ENCODE assay signal across 19 cellular contexts in the genomic region with DNA sequence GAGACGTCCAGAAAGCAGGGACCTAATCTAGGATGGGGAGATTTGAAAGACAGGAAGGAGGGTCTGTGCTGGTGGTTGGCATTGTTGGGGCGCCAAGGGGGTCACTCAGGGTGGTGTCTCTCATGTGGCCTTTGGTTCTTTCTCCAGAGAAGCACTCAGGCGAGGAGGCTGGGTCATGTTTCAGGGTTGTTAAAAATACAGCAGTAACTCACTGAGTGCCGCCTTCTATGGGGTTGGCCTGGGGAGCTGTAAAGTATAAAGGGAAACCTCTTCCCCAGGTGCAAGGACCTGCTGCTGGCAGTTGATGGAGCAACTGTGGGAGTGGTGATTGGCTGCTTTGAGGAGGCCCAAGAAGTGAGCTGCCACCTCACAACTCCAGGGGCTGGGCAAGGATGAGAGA. TPM values are rescaled to one million over a fixed set of nuclear protein-coding genes. Genes with fewer than 3 reads are reported as not detected.
DNase-seq lines count a peak whose midpoint lies in the region; ATAC-seq, FAIRE-seq and TF ChIP-seq lines count a peak whose summit lies in the region.
"Had no signal": no experiment of that assay in that cellular context is flagged by ENCODE, and none has a peak within 500 bp of the region (broad histone marks: within the 10 kb centered on the region; RNA-seq: fewer than 3 reads in every experiment).

No MANE protein-coding gene starts in this region.

- H3K79me2 ChIP-seq in astrocyte (ENCODE audit: insufficient read depth, low read length): no peaks in the 10 kb centered on the region

- H3K9ac ChIP-seq in astrocyte (ENCODE audit: low read length): no peak overlapping the region
- H3K9ac ChIP-seq: BLaER1 had no signal

- H3K4me3 ChIP-seq in astrocyte (ENCODE audit: insufficient read depth, low read depth, low read length) (no peak overlapping the region), lung (peak overlapping the region; percentile 5)
- H3K4me3 ChIP-seq: BLaER1 had no signal

- H3K27me3 ChIP-seq in astrocyte (ENCODE audit: insufficient read depth, low read length) (no peaks in the 10 kb centered on the region), lung (ENCODE audit: control insufficient read depth, insufficient read depth) (no peaks in the 10 kb centered on the region)
- H3K27me3 ChIP-seq: BLaER1 had no signal

- H2AFZ ChIP-seq in astrocyte (ENCODE audit: low read depth, low read length): no peak overlapping the region

- TF ChIP-seq CTCF in astrocyte (IDR thresholded peaks at IDR 0.05; ENCODE audit: insufficient read depth, low read depth, low read length) (no peak), lung (IDR thresholded peaks at IDR 0.05; ENCODE audit: control extremely low read depth, extremely low read depth) (no peak), progenitor cell of endocrine pancreas (IDR thresholded peaks at IDR 0.05; ENCODE audit: unreplicated experiment) (no peak)

- H3K36me3 Mint-ChIP-seq in astrocyte (ENCODE audit: low read depth, unreplicated experiment) (no peaks in the 10 kb centered on the region), progenitor cell of endocrine pancreas (ENCODE audit: insufficient read depth) (no peaks in the 10 kb centered on the region)
- no peaks in the 10 kb centered on the region for H3K36me3 Mint-ChIP-seq in activated T-helper 2 cell treated with anti-CD3 and anti-CD28 coated beads, Interferon-gamma antibody, Interleukin-2, Interleukin-4, amounts not matched to agents 10 μg/mL and 5 μg/mL and 100 μg/mL, durations not matched to agents 14 hours and 24 hours and 36 hours (ENCODE audit: low read depth)

- no peak for FAIRE-seq in astrocyte (lab: Jason Lieb, UNC)
- FAIRE-seq: G401.6, GM12892, H1 had no signal

- intact Hi-C loops in activated T-helper 2 cell treated with anti-CD3 and anti-CD28 coated beads, Interferon-gamma antibody, Interleukin-2, Interleukin-4, amounts not matched to agents 10 μg/mL and 5 μg/mL and 100 μg/mL, durations not matched to agents 14 hours and 24 hours and 36 hours (cut with micrococcal nuclease): no loop called here

- H3K4me3 Mint-ChIP-seq in astrocyte (ENCODE audit: unreplicated experiment) (no peak overlapping the region), progenitor cell of endocrine pancreas (ENCODE audit: low read depth) (no peak overlapping the region)
- H3K4me3 Mint-ChIP-seq in activated T-helper 2 cell treated with anti-CD3 and anti-CD28 coated beads, Interferon-gamma antibody, Interleukin-2, Interleukin-4, amounts not matched to agents 10 μg/mL and 5 μg/mL and 100 μg/mL, durations not matched to agents 14 hours and 24 hours and 36 hours (ENCODE audit: low read depth): no peak overlapping the region

- H3K27me3 Mint-ChIP-seq in astrocyte (ENCODE audit: low read depth, unreplicated experiment) (peaks cover 11% of the 10 kb centered on the region), progenitor cell of endocrine pancreas (no peaks in the 10 kb centered on the region)
- H3K27me3 Mint-ChIP-seq in activated T-helper 2 cell treated with anti-CD3 and anti-CD28 coated beads, Interferon-gamma antibody, Interleukin-2, Interleukin-4, amounts not matched to agents 10 μg/mL and 5 μg/mL and 100 μg/mL, durations not matched to agents 14 hours and 24 hours and 36 hours (ENCODE audit: low read depth): peaks cover 12% of the 10 kb centered on the region

- H3K27ac Mint-ChIP-seq in astrocyte (ENCODE audit: unreplicated experiment) (peak overlapping the region; percentile 9), progenitor cell of endocrine pancreas (peak overlapping the region; percentile 65)
- H3K27ac Mint-ChIP-seq in activated T-helper 2 cell treated with anti-CD3 and anti-CD28 coated beads, Interferon-gamma antibody, Interleukin-2, Interleukin-4, amounts not matched to agents 10 μg/mL and 5 μg/mL and 100 μg/mL, durations not matched to agents 14 hours and 24 hours and 36 hours: no peak overlapping the region

- H3K4me1 Mint-ChIP-seq in astrocyte (ENCODE audit: low read depth, unreplicated experiment): peaks cover 9% of the 10 kb centered on the region
- peaks cover 32% of the 10 kb centered on the region for H3K4me1 Mint-ChIP-seq in progenitor cell of endocrine pancreas (ENCODE audit: low read depth)
- peaks cover 16% of the 10 kb centered on the region for H3K4me1 Mint-ChIP-seq in activated T-helper 2 cell treated with anti-CD3 and anti-CD28 coated beads, Interferon-gamma antibody, Interleukin-2, Interleukin-4, amounts not matched to agents 10 μg/mL and 5 μg/mL and 100 μg/mL, durations not matched to agents 14 hours and 24 hours and 36 hours (ENCODE audit: low read depth)

- ATAC-seq in lung (ENCODE audit: insufficient read depth, low FRiP score) (no peak), GM21526 (IDR thresholded peaks at IDR 0.05; ENCODE audit: low FRiP score, unreplicated experiment) (no peak)
- ATAC-seq: HCT116 had no signal

- H3K9me3 Mint-ChIP-seq in astrocyte (ENCODE audit: unreplicated experiment) (no peaks in the 10 kb centered on the region), progenitor cell of endocrine pancreas (ENCODE audit: low read depth) (no peaks in the 10 kb centered on the region)
- no peaks in the 10 kb centered on the region for H3K9me3 Mint-ChIP-seq in activated T-helper 2 cell treated with anti-CD3 and anti-CD28 coated beads, Interferon-gamma antibody, Interleukin-2, Interleukin-4, amounts not matched to agents 10 μg/mL and 5 μg/mL and 100 μg/mL, durations not matched to agents 14 hours and 24 hours and 36 hours

- H3K36me3 ChIP-seq in astrocyte (ENCODE audit: insufficient read depth, low read length): no peaks in the 10 kb centered on the region
- H3K36me3 ChIP-seq in lung (ENCODE audit: control insufficient read depth in 2 of 2, insufficient read depth in 2 of 2, low read length in 2 of 2): no peaks in the 10 kb centered on the region
- H3K36me3 ChIP-seq: BLaER1 had no signal

- DNase-seq in NCI-H2107 treated with DMSO at 0.1 percent for 48 hours (lab: John Stamatoyannopoulos, UW; ENCODE audit: unreplicated experiment): peak; percentile 32
- no peak for DNase-seq in NCI-H2107 (lab: John Stamatoyannopoulos, UW)
- no peak for DNase-seq in astrocyte (ENCODE audit: low read depth)
- peak; percentile 22 for DNase-seq in lung (ENCODE audit: low spot score)
- no peak for DNase-seq in progenitor cell of endocrine pancreas (ENCODE audit: low spot score, unreplicated experiment)
- no peak for DNase-seq in activated T-helper 2 cell treated with anti-CD3 and anti-CD28 coated beads, Interferon-gamma antibody, Interleukin-2, Interleukin-4, amounts not matched to agents 10 μg/mL and 5 μg/mL and 100 μg/mL, durations not matched to agents 14 hours and 24 hours and 36 hours (ENCODE audit: low spot score)
- no peak for DNase-seq in retina
- DNase-seq: AML-193, Calu3, DMS79, EL had no signal

- H3K4me1 ChIP-seq in astrocyte (ENCODE audit: insufficient read depth, low read length): peaks cover 3% of the 10 kb centered on the region
- no peaks in the 10 kb centered on the region for H3K4me1 ChIP-seq in lung (ENCODE audit: control insufficient read depth in 2 of 2, insufficient read depth in 2 of 2, low read length in 2 of 2)

- H3K27ac ChIP-seq in astrocyte (ENCODE audit: low read depth, low read length) (no peak overlapping the region), lung (ENCODE audit: low read depth in 1 of 2, low read length in 1 of 2) (no peak overlapping the region)
- H3K27ac ChIP-seq: 22Rv1, BLaER1, HL-60 had no signal

- no peaks in the 10 kb centered on the region for H4K20me1 ChIP-seq in astrocyte (ENCODE audit: insufficient read depth, low read length)
- H4K20me1 ChIP-seq: BLaER1 had no signal

- no peak overlapping the region for H3K4me2 ChIP-seq in astrocyte (ENCODE audit: low read length)
- H3K4me2 ChIP-seq: BLaER1 had no signal

- no peaks in the 10 kb centered on the region for H3K9me3 ChIP-seq in astrocyte (ENCODE audit: insufficient read depth, low read depth, low read length)
- no peaks in the 10 kb centered on the region for H3K9me3 ChIP-seq in lung (ENCODE audit: control insufficient read depth in 2 of 2, insufficient read depth in 1 of 2, low read length in 1 of 2)
- H3K9me3 ChIP-seq: BLaER1 had no signal

- WGBS in lung, 2 donors: 93 to 94% methylated on average over 4 of the region's 4 CpGs

RNA-seq across cellular contexts. Expression of gene TLR5, which starts 52.2 kb away (rescaled TPM):
- total RNA-seq in astrocyte (1.1 and 1.2 TPM in 2 replicates), lung (10 to 100 TPM; 14.2 to 21.2 TPM), progenitor cell of endocrine pancreas (3.2 and 3.9 TPM in 2 replicates)
- polyA plus RNA-seq in lung: 10 to 100 TPM in 1 of 2 donors, 1 to 10 TPM in 1; 3.0 to 23.6 TPM
- total RNA-seq in activated T-helper 2 cell treated with anti-CD3 and anti-CD28 coated beads, Interferon-gamma antibody, Interleukin-2, Interleukin-4, amounts not matched to agents 10 μg/mL and 5 μg/mL and 100 μg/mL, durations not matched to agents 14 hours and 24 hours and 36 hours: 0.34 and 0.41 TPM in 2 replicates

Comparison
In these comparisons a context has a peak if more than half of its experiments do, and no peak if none do; other contexts are left out.
1. DNase-seq: peak in NCI-H2107 treated with DMSO at 0.1 percent for 48 hours (single experiment) and lung (single experiment); none in NCI-H2107 (single experiment), astrocyte (single experiment), progenitor cell of endocrine pancreas (single experiment), activated T-helper 2 cell treated with anti-CD3 and anti-CD28 coated beads, Interferon-gamma antibody, Interleukin-2, Interleukin-4, amounts not matched to agents 10 μg/mL and 5 μg/mL and 100 μg/mL, durations not matched to agents 14 hours and 24 hours and 36 hours (single experiment) and retina (single experiment).